In genomic region chr3:11641683-11642407, GRCh38 we compare ENCODE assay signal across 8 cellular contexts. TPM values are rescaled to one million over a fixed set of nuclear protein-coding genes. Genes with fewer than 3 reads are reported as not detected.
DNase-seq lines count a peak whose midpoint lies in the region; ATAC-seq, FAIRE-seq and TF ChIP-seq lines count a peak whose summit lies in the region.

No MANE protein-coding gene starts in this region.

- CTCF ChIA-PET in A673 (lab: Charles Lee), result no interaction called here
- CTCF ChIA-PET in GM10248 (lab: Yijun Ruan, JAX), result interaction anchor here (0.8 to 1.2 kb wide), 2 partner anchors 10 to 262 kb away, joined by 3 to 4 read pairs; no protein-coding TSS in a partner anchor

- H3K27ac ChIP-seq in A673 (ENCODE audit: low read depth, low read length, poor library complexity, severe bottlenecking), result peak overlapping the region; percentile 96
- peak overlapping the region; percentile 95 for H3K27ac ChIP-seq in ectodermal cell (ENCODE audit: insufficient read depth, low read depth, low read length, poor library complexity, severe bottlenecking)
- H3K27ac ChIP-seq in muscle layer of colon (ENCODE audit: low read depth, low read length), result peak overlapping the region; percentile 82

- H3K4me1 ChIP-seq in A673 (ENCODE audit: insufficient read depth, low read length, poor library complexity, severe bottlenecking) (peaks cover 42% of the 10 kb centered on the region), ectodermal cell (ENCODE audit: control insufficient read depth, insufficient read depth, low read length) (peaks cover 23% of the 10 kb centered on the region), muscle layer of colon (ENCODE audit: insufficient read depth, low read length) (peaks cover 45% of the 10 kb centered on the region)

- H3K36me3 ChIP-seq in A673 (ENCODE audit: insufficient read depth, low read length, poor library complexity, severe bottlenecking), result no peaks in the 10 kb centered on the region
- no peaks in the 10 kb centered on the region for H3K36me3 ChIP-seq in ectodermal cell (ENCODE audit: control insufficient read depth, insufficient read depth, low read length)
- no peaks in the 10 kb centered on the region for H3K36me3 ChIP-seq in muscle layer of colon (ENCODE audit: insufficient read depth, low read length)

- peak overlapping the region; percentile 78 for H3K4me3 ChIP-seq in A673 (ENCODE audit: low read depth, low read length, poor library complexity, severe bottlenecking)
- H3K4me3 ChIP-seq in ectodermal cell (ENCODE audit: insufficient read depth, low read depth, low read length), result peak overlapping the region; percentile 97
- H3K4me3 ChIP-seq in muscle layer of colon (ENCODE audit: low read depth in 1 of 2, low read length in 2 of 2), result peak overlapping the region; percentile 44 to 91

- no peak for FAIRE-seq in RCC 7860 (lab: Jason Lieb, UNC)

- H3K27me3 ChIP-seq in A673 (replicated peaks; ENCODE audit: insufficient read depth, low read depth, low read length, poor library complexity) (no peaks in the 10 kb centered on the region), ectodermal cell (ENCODE audit: control insufficient read depth, insufficient read depth, low read length, poor library complexity, severe bottlenecking) (no peaks in the 10 kb centered on the region), muscle layer of colon (ENCODE audit: control insufficient read depth in 1 of 2, insufficient read depth in 2 of 2, low read length in 2 of 2) (no peaks in the 10 kb centered on the region)

- ATAC-seq in GM18873 (IDR thresholded peaks at IDR 0.05; ENCODE audit: low FRiP score, unreplicated experiment) (no peak), GM18907 (IDR thresholded peaks at IDR 0.05; ENCODE audit: unreplicated experiment) (no peak)

- intact Hi-C loops in A673 (cut with micrococcal nuclease; ENCODE audit: unreplicated experiment), result loop anchor here (2.0 to 10.0 kb wide), 3 partner anchors 59 to 275 kb away; no protein-coding TSS in a partner anchor

- POLR2A ChIA-PET in A673 (lab: Charles Lee; ENCODE audit: low non-redundant PET) (no interaction called here), GM10248 (lab: Yijun Ruan, JAX) (no interaction called here)

- peak; percentile 26 for DNase-seq in A673 (ENCODE audit: low spot score)
- peak; percentile 43 for DNase-seq in GM10248 (ENCODE audit: extremely low spot score)
- peak; percentile 11 for DNase-seq in RCC 7860 (ENCODE audit: low spot score)
- DNase-seq in NCI-H1048 (lab: John Stamatoyannopoulos, UW), result no peak

- TF ChIP-seq CTCF in A673 (conservative IDR thresholded peaks at IDR 0.05; ENCODE audit: low read depth, low read length) (no peak), GM10248 (IDR thresholded peaks at IDR 0.05; ENCODE audit: control extremely low read depth, extremely low read depth, low read depth, missing control alignments) (no peak)

- H3K9me3 ChIP-seq in A673 (ENCODE audit: low read depth, low read length, poor library complexity, severe bottlenecking) (no peaks in the 10 kb centered on the region), ectodermal cell (ENCODE audit: control insufficient read depth, low read length) (no peaks in the 10 kb centered on the region), muscle layer of colon (ENCODE audit: low read length) (no peaks in the 10 kb centered on the region)

- 2 to 3% methylated on average over 8 to 10 of the region's 13 CpGs for WGBS in ectodermal cell, 2 experiments

- BruUV-seq in A673 (replicated peaks; lab: Mats Ljungman, UMichigan), result no TSS peak

- peak overlapping the region; percentile 93 for H3K9ac ChIP-seq in muscle layer of colon (ENCODE audit: low read length)

RNA-seq across cellular contexts. Expression of gene VGLL4, which starts 1.9 kb away (rescaled TPM):
- 41.2 and 41.4 TPM in 2 replicates for total RNA-seq in A673 (2021)
- 68.2 TPM for polyA plus RNA-seq in ectodermal cell (2013, experiment 1 of 4)
- 67.9 TPM for polyA plus RNA-seq in ectodermal cell (2013, experiment 2 of 4)
- 58.8 TPM for polyA plus RNA-seq in ectodermal cell (2013, experiment 3 of 4)
- polyA plus RNA-seq in ectodermal cell (2013, experiment 4 of 4), result 62.5 TPM
